2 cellular contexts compared by ENCODE assay signal in the genomic region with DNA sequence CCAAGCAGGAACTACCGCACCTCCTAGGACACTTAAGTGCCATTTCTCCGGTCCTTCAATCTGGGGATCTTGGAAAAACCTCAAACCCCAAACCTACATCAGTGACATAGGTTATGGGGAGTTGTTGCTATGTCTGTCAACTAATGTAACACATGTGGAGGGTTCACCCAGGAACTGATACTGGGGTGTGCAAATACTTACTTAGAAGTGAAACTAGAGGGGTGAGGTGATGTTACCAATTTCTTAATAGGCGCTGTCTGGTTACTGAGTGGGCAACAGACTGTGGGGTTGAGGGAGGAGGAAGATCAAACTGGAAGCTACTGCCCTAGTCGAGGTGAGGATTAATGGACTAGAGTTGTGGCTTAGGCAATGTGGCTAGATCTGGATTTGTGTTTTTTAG.
TF ChIP-seq lines count a peak whose summit lies in the region.

No MANE protein-coding gene starts in this region.

TF ChIP-seq in liver, 16 proteins besides CTCF, POLR2A, EP300 and RAD21:
- TF ChIP-seq YY1 (IDR thresholded peaks at IDR 0.05) (no peak), SP1 (IDR thresholded peaks at IDR 0.05) (no peak), FOXA1 (IDR thresholded peaks at IDR 0.05) (no peak), EGR1 (IDR thresholded peaks at IDR 0.05; ENCODE audit: low read depth in 2 of 2) (no peak), NR2F2 (IDR thresholded peaks at IDR 0.05) (no peak), GABPA (IDR thresholded peaks at IDR 0.05 in 1 of 2, conservative IDR thresholded peaks at IDR 0.05 in 1 of 2) (no peak), HNF4A (conservative IDR thresholded peaks at IDR 0.05) (no peak), HNF4G (IDR thresholded peaks at IDR 0.05) (no peak), FOXA2 (IDR thresholded peaks at IDR 0.05) (no peak), ZBTB33 (IDR thresholded peaks at IDR 0.05) (no peak), TAF1 (conservative IDR thresholded peaks at IDR 0.05) (no peak), RXRA (IDR thresholded peaks at IDR 0.05) (no peak), JUND (IDR thresholded peaks at IDR 0.05) (no peak)
- TF ChIP-seq, protein P1, sequence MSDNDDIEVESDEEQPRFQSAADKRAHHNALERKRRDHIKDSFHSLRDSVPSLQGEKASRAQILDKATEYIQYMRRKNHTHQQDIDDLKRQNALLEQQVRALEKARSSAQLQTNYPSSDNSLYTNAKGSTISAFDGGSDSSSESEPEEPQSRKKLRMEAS (IDR thresholded peaks at IDR 0.05) = no peak
- TF ChIP-seq, protein P2, sequence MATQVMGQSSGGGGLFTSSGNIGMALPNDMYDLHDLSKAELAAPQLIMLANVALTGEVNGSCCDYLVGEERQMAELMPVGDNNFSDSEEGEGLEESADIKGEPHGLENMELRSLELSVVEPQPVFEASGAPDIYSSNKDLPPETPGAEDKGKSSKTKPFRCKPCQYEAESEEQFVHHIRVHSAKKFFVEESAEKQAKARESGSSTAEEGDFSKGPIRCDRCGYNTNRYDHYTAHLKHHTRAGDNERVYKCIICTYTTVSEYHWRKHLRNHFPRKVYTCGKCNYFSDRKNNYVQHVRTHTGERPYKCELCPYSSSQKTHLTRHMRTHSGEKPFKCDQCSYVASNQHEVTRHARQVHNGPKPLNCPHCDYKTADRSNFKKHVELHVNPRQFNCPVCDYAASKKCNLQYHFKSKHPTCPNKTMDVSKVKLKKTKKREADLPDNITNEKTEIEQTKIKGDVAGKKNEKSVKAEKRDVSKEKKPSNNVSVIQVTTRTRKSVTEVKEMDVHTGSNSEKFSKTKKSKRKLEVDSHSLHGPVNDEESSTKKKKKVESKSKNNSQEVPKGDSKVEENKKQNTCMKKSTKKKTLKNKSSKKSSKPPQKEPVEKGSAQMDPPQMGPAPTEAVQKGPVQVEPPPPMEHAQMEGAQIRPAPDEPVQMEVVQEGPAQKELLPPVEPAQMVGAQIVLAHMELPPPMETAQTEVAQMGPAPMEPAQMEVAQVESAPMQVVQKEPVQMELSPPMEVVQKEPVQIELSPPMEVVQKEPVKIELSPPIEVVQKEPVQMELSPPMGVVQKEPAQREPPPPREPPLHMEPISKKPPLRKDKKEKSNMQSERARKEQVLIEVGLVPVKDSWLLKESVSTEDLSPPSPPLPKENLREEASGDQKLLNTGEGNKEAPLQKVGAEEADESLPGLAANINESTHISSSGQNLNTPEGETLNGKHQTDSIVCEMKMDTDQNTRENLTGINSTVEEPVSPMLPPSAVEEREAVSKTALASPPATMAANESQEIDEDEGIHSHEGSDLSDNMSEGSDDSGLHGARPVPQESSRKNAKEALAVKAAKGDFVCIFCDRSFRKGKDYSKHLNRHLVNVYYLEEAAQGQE (IDR thresholded peaks at IDR 0.05) = no peak
- TF ChIP-seq, protein P3, sequence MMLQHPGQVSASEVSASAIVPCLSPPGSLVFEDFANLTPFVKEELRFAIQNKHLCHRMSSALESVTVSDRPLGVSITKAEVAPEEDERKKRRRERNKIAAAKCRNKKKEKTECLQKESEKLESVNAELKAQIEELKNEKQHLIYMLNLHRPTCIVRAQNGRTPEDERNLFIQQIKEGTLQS (IDR thresholded peaks at IDR 0.05) = no peak

TF ChIP-seq in HepG2, 621 proteins besides CTCF, POLR2A, EP300 and RAD21:
- TF ChIP-seq HNRNPH1 (optimal IDR thresholded peaks at IDR 0.05; ENCODE audit: low read depth, low read length) (no peak), KDM5A (IDR thresholded peaks at IDR 0.05; ENCODE audit: borderline replicate concordance, low read length) (no peak), ZNF768 (CRISPR knock-in tag; IDR thresholded peaks at IDR 0.05) (no peak), NFE2 (CRISPR knock-in tag; IDR thresholded peaks at IDR 0.05) (no peak), PRPF4 (IDR thresholded peaks at IDR 0.05; ENCODE audit: low read depth, low read length, poor library complexity, severe bottlenecking) (no peak), ZNF879 (CRISPR knock-in tag; IDR thresholded peaks at IDR 0.05) (no peak), TFDP1 (CRISPR knock-in tag; IDR thresholded peaks at IDR 0.05; ENCODE audit: borderline replicate concordance) (no peak)
- TF ChIP-seq, protein P4, sequence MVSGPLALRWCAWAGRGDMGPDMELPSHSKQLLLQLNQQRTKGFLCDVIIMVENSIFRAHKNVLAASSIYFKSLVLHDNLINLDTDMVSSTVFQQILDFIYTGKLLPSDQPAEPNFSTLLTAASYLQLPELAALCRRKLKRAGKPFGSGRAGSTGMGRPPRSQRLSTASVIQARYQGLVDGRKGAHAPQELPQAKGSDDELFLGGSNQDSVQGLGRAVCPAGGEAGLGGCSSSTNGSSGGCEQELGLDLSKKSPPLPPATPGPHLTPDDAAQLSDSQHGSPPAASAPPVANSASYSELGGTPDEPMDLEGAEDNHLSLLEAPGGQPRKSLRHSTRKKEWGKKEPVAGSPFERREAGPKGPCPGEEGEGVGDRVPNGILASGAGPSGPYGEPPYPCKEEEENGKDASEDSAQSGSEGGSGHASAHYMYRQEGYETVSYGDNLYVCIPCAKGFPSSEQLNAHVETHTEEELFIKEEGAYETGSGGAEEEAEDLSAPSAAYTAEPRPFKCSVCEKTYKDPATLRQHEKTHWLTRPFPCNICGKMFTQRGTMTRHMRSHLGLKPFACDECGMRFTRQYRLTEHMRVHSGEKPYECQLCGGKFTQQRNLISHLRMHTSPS (CRISPR knock-in tag; IDR thresholded peaks at IDR 0.05; ENCODE audit: low read depth) = no peak
- TF ChIP-seq, protein P5, sequence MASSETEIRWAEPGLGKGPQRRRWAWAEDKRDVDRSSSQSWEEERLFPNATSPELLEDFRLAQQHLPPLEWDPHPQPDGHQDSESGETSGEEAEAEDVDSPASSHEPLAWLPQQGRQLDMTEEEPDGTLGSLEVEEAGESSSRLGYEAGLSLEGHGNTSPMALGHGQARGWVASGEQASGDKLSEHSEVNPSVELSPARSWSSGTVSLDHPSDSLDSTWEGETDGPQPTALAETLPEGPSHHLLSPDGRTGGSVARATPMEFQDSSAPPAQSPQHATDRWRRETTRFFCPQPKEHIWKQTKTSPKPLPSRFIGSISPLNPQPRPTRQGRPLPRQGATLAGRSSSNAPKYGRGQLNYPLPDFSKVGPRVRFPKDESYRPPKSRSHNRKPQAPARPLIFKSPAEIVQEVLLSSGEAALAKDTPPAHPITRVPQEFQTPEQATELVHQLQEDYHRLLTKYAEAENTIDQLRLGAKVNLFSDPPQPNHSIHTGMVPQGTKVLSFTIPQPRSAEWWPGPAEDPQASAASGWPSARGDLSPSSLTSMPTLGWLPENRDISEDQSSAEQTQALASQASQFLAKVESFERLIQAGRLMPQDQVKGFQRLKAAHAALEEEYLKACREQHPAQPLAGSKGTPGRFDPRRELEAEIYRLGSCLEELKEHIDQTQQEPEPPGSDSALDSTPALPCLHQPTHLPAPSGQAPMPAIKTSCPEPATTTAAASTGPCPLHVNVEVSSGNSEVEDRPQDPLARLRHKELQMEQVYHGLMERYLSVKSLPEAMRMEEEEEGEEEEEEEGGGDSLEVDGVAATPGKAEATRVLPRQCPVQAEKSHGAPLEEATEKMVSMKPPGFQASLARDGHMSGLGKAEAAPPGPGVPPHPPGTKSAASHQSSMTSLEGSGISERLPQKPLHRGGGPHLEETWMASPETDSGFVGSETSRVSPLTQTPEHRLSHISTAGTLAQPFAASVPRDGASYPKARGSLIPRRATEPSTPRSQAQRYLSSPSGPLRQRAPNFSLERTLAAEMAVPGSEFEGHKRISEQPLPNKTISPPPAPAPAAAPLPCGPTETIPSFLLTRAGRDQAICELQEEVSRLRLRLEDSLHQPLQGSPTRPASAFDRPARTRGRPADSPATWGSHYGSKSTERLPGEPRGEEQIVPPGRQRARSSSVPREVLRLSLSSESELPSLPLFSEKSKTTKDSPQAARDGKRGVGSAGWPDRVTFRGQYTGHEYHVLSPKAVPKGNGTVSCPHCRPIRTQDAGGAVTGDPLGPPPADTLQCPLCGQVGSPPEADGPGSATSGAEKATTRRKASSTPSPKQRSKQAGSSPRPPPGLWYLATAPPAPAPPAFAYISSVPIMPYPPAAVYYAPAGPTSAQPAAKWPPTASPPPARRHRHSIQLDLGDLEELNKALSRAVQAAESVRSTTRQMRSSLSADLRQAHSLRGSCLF (CRISPR knock-in tag; IDR thresholded peaks at IDR 0.05; ENCODE audit: borderline replicate concordance) = no peak
TF ChIP-seq in HepG2: peak in this region for 0.
